ENCODE assay signal across 1 cellular context in the genomic region with DNA sequence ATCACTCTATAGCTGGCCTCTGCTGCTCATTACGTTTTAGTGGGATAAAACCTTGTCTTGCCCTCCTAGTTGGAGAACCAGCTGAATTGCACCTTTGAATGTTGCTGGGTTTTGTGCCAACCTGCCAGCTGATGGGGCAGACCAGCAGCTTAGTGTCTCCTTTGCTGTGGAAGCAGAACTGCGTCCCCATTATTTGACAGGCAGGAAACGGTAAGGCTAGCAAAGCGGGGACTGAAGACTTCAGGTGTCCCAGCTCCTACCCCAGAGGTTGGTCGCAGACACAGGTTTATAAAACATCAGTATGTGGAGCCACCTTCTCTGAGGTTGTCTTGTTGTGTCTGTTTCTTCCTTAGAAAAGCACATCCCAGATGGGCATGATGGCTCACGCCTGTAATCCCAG.
TF ChIP-seq lines count a peak whose summit lies in the region.

No MANE protein-coding gene starts in this region.

TF ChIP-seq in HCT116, 20 proteins besides CTCF, POLR2A, EP300 and RAD21 (continued from another document):
- TF ChIP-seq CEBPB (IDR thresholded peaks at IDR 0.05; ENCODE audit: low read depth): no peak
